ENCODE assay signal across 8 cellular contexts in the genomic region with DNA sequence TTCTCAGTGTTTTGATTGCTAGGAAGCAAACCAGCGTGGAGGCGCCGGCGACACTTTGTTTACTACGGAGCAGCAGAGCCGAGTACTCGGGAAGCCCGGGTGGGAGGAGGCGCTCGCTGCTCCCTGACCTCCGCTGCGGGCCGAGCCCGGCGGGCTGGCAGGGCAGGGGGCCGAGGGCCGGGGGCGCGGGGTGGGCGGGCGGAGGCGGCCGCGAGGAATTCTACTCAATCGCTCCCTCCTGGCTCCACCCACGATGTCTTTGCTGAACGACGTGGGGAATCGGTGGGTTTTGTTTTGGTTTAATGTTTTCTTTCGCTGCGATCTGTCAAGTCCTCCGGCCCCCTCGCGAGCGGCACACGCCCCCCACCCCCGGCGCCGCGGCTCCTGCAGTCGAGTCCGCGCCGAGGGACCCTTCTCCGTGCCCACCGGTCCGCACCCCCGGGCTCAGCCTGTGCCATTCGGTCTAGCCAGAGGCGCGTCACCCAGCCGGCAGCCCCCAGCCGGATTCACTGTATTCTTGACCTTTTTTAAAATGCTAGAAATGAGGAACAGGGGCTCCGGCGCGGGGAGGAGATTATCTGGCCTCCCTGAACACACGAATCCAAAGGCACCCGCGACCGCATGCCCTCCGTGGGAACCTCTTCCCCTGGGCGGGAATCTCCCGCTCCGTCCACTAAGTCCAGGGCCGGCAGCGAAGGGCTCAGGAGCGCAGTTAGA. TPM values are rescaled to one million over a fixed set of nuclear protein-coding genes. Genes with fewer than 3 reads are reported as not detected.
A peak's percentile ranks its signal among the peaks of the same experiment; 100 is the strongest.
DNase-seq lines count a peak whose midpoint lies in the region; ATAC-seq and TF ChIP-seq lines count a peak whose summit lies in the region.

No MANE protein-coding gene starts in this region.

- peaks cover 5% of the 10 kb centered on the region for H3F3A ChIP-seq in SK-N-SH (replicated peaks; ENCODE audit: insufficient read depth)

- no peaks in the 10 kb centered on the region for H3K9me2 ChIP-seq in SK-N-SH

- POLR2A ChIA-PET in SK-N-SH (lab: Yijun Ruan, JAX): no interaction called here

- H3K27ac ChIP-seq in SK-N-SH (ENCODE audit: low read depth in 2 of 2, low read length in 1 of 2): peak overlapping the region; percentile 37 to 44; a peak in 2 of 4 replicates
- peak overlapping the region; percentile 95 for H3K27ac ChIP-seq in caudate nucleus (ENCODE audit: low read depth, low read length)

- peak overlapping the region; percentile 76 for H3K4me2 ChIP-seq in SK-N-SH

- intact Hi-C loops in left colon (cut with DNase I, micrococcal nuclease): loop anchor here in 1 of 2 donors (10.0 kb wide), 1 partner anchor 262 kb away; no protein-coding TSS in a partner anchor

- no peak for TF ChIP-seq CTCF in SK-N-SH (IDR thresholded peaks at IDR 0.05)

- H3K27me3 ChIP-seq in SK-N-SH (ENCODE audit: insufficient read depth): no peaks in the 10 kb centered on the region

- ATAC-seq in HG02852 (IDR thresholded peaks at IDR 0.05; ENCODE audit: unreplicated experiment) (peak; percentile 22), left colon (peak; percentile 40)

- no peaks in the 10 kb centered on the region; the same call in 1 of the 2 replicates for H4K20me1 ChIP-seq in SK-N-SH (ENCODE audit: insufficient read depth)

- H3K4me1 ChIP-seq in SK-N-SH (ENCODE audit: control insufficient read depth in 1 of 2, insufficient read depth in 2 of 2, low read depth in 1 of 2, low read length in 1 of 2): peaks cover 10 to 12% of the 10 kb centered on the region in 2 experiments; a peak in 3 of 4 replicates

- no peaks in the 10 kb centered on the region for H3K9me3 ChIP-seq in SK-N-SH

- H3K4me3 ChIP-seq in SK-N-SH (ENCODE audit: low read depth in 2 of 2, low read length in 1 of 2): peak overlapping the region; percentile 71 to 81

- 7% methylated on average over 41 of the region's 67 CpGs for WGBS in SK-N-SH (ENCODE audit: low lambda C conversion rate)

- no peak for TF ChIP-seq RAD21 in SK-N-SH (IDR thresholded peaks at IDR 0.05; ENCODE audit: low read length)

- H3K36me3 ChIP-seq in SK-N-SH (replicated peaks in 1 of 2; ENCODE audit: control insufficient read depth in 1 of 2, insufficient read depth in 2 of 2, low read length in 1 of 2): no peaks in the 10 kb centered on the region

- peak overlapping the region; percentile 90; the same call in 1 of the 2 replicates for H2AFZ ChIP-seq in SK-N-SH (ENCODE audit: low read depth)

- CTCF ChIA-PET in SK-N-SH (lab: Yijun Ruan, JAX): interaction anchor here (0.9 kb wide), 1 partner anchor 9 kb away, joined by 3 read pairs; no protein-coding TSS in a partner anchor

- DNase-seq in NCI-H345 (lab: John Stamatoyannopoulos, UW) (peak; percentile 21), NCI-H345 treated with DMSO at 0.1 percent for 48 hours (lab: John Stamatoyannopoulos, UW; ENCODE audit: unreplicated experiment) (no peak), SK-N-SH (peak; percentile 86), caudate nucleus (lab: John Stamatoyannopoulos, UW) (peak in 33 of 61 donors; percentile 7 to 88 (median 63)), left colon (peak; percentile 47 to 68), H4 (ENCODE audit: low spot score) (no peak)
- peak; percentile 22 for DNase-seq in stimulated activated CD8-positive, alpha-beta memory T cell treated with anti-CD3 and anti-CD28 coated beads, Interleukin-4, amount 100 ng/mL, for 24 hours (ENCODE audit: low read depth)

- H3K9ac ChIP-seq in SK-N-SH: peak overlapping the region; percentile 57; the same call in 1 of the 2 replicates

- no peak for TF ChIP-seq EP300 in SK-N-SH (IDR thresholded peaks at IDR 0.05; ENCODE audit: borderline replicate concordance in 1 of 2, low read depth in 1 of 2, low read length in 1 of 2)

- peaks cover 25% of the 10 kb centered on the region for H3K79me2 ChIP-seq in SK-N-SH (ENCODE audit: insufficient read depth)

TF ChIP-seq in SK-N-SH, 30 proteins besides CTCF, POLR2A, EP300 and RAD21:
- TF ChIP-seq USF2 (IDR thresholded peaks at IDR 0.05; ENCODE audit: borderline replicate concordance, low read depth, low read length): no peak
- TF ChIP-seq MXI1 (IDR thresholded peaks at IDR 0.05; ENCODE audit: low read depth, low read length): peak; percentile 23; the same call in 1 of the 2 replicates

RNA-seq across cellular contexts. Expression of gene FOXO1, which starts 0.6 kb away (rescaled TPM):
- polyA plus RNA-seq in SK-N-SH (2012; rRNA removed): 1.5 and 1.8 TPM in 2 replicates
- polyA plus RNA-seq in SK-N-SH (2012; cell fraction: cytosol; rRNA removed): 1.8 and 1.9 TPM in 2 replicates
- 2.7 TPM in 2 replicates for polyA plus RNA-seq in SK-N-SH (2012; cell fraction: nucleus; rRNA removed)
- total RNA-seq in left colon: 10 to 100 TPM; 31.1 to 33.9 TPM
- total RNA-seq in H4 (2014; rRNA removed; shearing (Covaris generic)): 1.7 and 2.1 TPM in 2 replicates

Comparison
In these comparisons a context has a peak if more than half of its experiments do, and no peak if none do; other contexts are left out.
1. DNase-seq: peak in NCI-H345 (single experiment), SK-N-SH (single experiment), caudate nucleus (33 of 61), left colon (2 of 2) and stimulated activated CD8-positive, alpha-beta memory T cell treated with anti-CD3 and anti-CD28 coated beads, Interleukin-4, amount 100 ng/mL, for 24 hours (single experiment); none in NCI-H345 treated with DMSO at 0.1 percent for 48 hours (single experiment) and H4 (single experiment).
2. RNA of gene FOXO1, which starts 0.6 kb away (total RNA-seq): 31.1 to 33.9 TPM in left colon; 1.7 to 2.1 TPM in H4; every median in the first group is over 10 times any median in the second.